30 cellular contexts compared by ENCODE assay signal in genomic region chr3:49641292-49641691, GRCh38.
"Had no signal": no experiment of that assay in that cellular context is flagged by ENCODE, and none has a peak within 500 bp of the region (broad histone marks: within the 10 kb centered on the region; RNA-seq: fewer than 3 reads in every experiment).

No MANE protein-coding gene starts in this region.

- H3K27me3 Mint-ChIP-seq: naive thymus-derived CD8-positive, alpha-beta T cell; progenitor cell of endocrine pancreas had no signal

- H3K36me3 ChIP-seq: left lung, lower lobe of right lung, neutrophil, ovary, stomach, thoracic aorta, tibial artery, upper lobe of right lung had no signal

- DNase-seq: hypothalamus; immature natural killer cell; kidney; left colon; left lung; lower lobe of right lung; mammary epithelial cell; mesenchymal stem cell; naive thymus-derived CD8-positive, alpha-beta T cell; occipital lobe; ovary; retina; right cardiac atrium; stimulated activated CD4-positive, alpha-beta T cell treated with anti-CD3 and anti-CD28 coated beads, Interleukin-12 subunit alpha, Interleukin-12 subunit beta, amount 100 ng/mL, for 4 hours; stimulated activated CD4-positive, alpha-beta T cell treated with anti-CD3 and anti-CD28 coated beads, Interleukin-15, amount 100 ng/mL, for 24 hours; stimulated activated CD4-positive, alpha-beta T cell treated with anti-CD3 and anti-CD28 coated beads, Interleukin-2, amount 100 ng/mL, for 24 hours; stimulated activated CD4-positive, alpha-beta T cell treated with anti-CD3 and anti-CD28 coated beads, Interleukin-4, amount 100 ng/mL, for 1 hour; stimulated activated naive B cell treated with anti-CD40 and anti-IgM and Interleukin-4, amounts not matched to agents 10 μg/mL and 1 μg/mL and 100 μg/mL, for 72 hours; stimulated activated naive CD8-positive, alpha-beta T cell treated with anti-CD3 and anti-CD28 coated beads, Interleukin-15, Interleukin-2, amounts not matched to agents 100 U/mL and 50 U/mL, for 24 hours; stomach; tibial artery; trophoblast cell; upper lobe of right lung had no signal

- H3K9me3 ChIP-seq: left lung, lower lobe of right lung, neutrophil, ovary, stomach, thoracic aorta, tibial artery, upper lobe of right lung had no signal

- H3K9me3 Mint-ChIP-seq: immature natural killer cell; naive thymus-derived CD8-positive, alpha-beta T cell; nephron; neural crest cell; stimulated activated naive B cell treated with anti-CD40 and anti-IgM and Interleukin-4, amounts not matched to agents 10 μg/mL and 1 μg/mL and 100 μg/mL, for 72 hours had no signal

- H3K27ac Mint-ChIP-seq: immature natural killer cell; naive thymus-derived CD8-positive, alpha-beta T cell; nephron; progenitor cell of endocrine pancreas; stimulated activated naive B cell treated with anti-CD40 and anti-IgM and Interleukin-4, amounts not matched to agents 10 μg/mL and 1 μg/mL and 100 μg/mL, for 72 hours had no signal

- H3K4me3 ChIP-seq: left lung, lower lobe of right lung, ovary, skin epidermis, stomach, thoracic aorta, tibial artery, upper lobe of right lung had no signal

- H3K4me1 ChIP-seq: left lung, lower lobe of right lung, stomach, upper lobe of right lung had no signal

- ATAC-seq: left colon; left lung; lower lobe of right lung; naive thymus-derived CD8-positive, alpha-beta T cell; right cardiac atrium; sciatic nerve; stimulated activated naive B cell treated with anti-CD40 and anti-IgM and Interleukin-4, amounts not matched to agents 10 μg/mL and 1 μg/mL and 100 μg/mL, for 72 hours; stimulated activated naive CD8-positive, alpha-beta T cell treated with anti-CD3 and anti-CD28 coated beads, Interleukin-15, Interleukin-2, amounts not matched to agents 100 U/mL and 50 U/mL, for 24 hours; upper lobe of right lung had no signal

- H3K27me3 ChIP-seq: left lung, ovary, stomach, tibial artery, upper lobe of right lung had no signal

- H3K4me1 Mint-ChIP-seq: immature natural killer cell; naive thymus-derived CD8-positive, alpha-beta T cell; nephron; neural crest cell; stimulated activated naive B cell treated with anti-CD40 and anti-IgM and Interleukin-4, amounts not matched to agents 10 μg/mL and 1 μg/mL and 100 μg/mL, for 72 hours had no signal

- H3K27ac ChIP-seq: left lung, lower lobe of right lung, neutrophil, ovary, skin epidermis, stomach, thoracic aorta, tibial artery, upper lobe of right lung had no signal

- H3K36me3 Mint-ChIP-seq: immature natural killer cell; naive thymus-derived CD8-positive, alpha-beta T cell; stimulated activated naive B cell treated with anti-CD40 and anti-IgM and Interleukin-4, amounts not matched to agents 10 μg/mL and 1 μg/mL and 100 μg/mL, for 72 hours had no signal

- H3K4me3 Mint-ChIP-seq: immature natural killer cell; naive thymus-derived CD8-positive, alpha-beta T cell; nephron; neural crest cell; stimulated activated naive B cell treated with anti-CD40 and anti-IgM and Interleukin-4, amounts not matched to agents 10 μg/mL and 1 μg/mL and 100 μg/mL, for 72 hours had no signal
